Comparison of ENCODE assay signal across 1 cellular context in the genomic region with DNA sequence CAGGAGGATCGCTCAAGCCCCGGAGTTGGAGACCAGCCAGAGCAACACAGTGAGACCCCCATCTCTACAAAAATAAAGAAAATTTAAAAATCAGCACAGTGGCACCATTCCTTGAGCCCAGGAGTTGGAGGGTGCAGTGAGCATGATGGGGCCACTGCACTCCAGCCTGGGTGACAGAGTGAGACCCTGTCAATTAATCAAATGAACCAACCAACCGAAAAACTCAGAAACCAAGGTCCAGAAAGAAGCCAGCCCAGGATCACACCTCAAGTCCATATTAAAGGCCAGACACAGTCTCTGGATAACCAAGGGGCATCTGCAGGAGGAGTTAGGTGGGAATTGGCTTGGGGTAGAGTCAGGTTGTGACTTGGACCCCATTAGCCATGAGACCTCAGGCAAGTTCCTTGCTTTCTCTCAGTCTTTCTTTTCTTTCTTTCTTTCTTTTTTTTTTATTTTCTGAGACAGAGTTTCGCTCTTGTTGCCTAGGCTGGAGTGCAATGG.
TF ChIP-seq lines count a peak whose summit lies in the region.

No MANE protein-coding gene starts in this region.

TF ChIP-seq in GM12878, 131 proteins besides CTCF, POLR2A, EP300 and RAD21:
- TF ChIP-seq EED (IDR thresholded peaks at IDR 0.05; ENCODE audit: low read depth), result no peak
- no peak for TF ChIP-seq EGR1 (IDR thresholded peaks at IDR 0.05; ENCODE audit: borderline replicate concordance in 1 of 2, low read depth in 2 of 2, low read length in 2 of 2)
- TF ChIP-seq GABPA (IDR thresholded peaks at IDR 0.05; ENCODE audit: low read depth), result no peak
- no peak for TF ChIP-seq SREBF2 (IDR thresholded peaks at IDR 0.05; ENCODE audit: low read length)
- TF ChIP-seq, protein P1, sequence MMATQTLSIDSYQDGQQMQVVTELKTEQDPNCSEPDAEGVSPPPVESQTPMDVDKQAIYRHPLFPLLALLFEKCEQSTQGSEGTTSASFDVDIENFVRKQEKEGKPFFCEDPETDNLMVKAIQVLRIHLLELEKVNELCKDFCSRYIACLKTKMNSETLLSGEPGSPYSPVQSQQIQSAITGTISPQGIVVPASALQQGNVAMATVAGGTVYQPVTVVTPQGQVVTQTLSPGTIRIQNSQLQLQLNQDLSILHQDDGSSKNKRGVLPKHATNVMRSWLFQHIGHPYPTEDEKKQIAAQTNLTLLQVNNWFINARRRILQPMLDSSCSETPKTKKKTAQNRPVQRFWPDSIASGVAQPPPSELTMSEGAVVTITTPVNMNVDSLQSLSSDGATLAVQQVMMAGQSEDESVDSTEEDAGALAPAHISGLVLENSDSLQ (IDR thresholded peaks at IDR 0.05), result peak; percentile 24; the same call in 1 of the 2 replicates
- TF ChIP-seq SIX5 (IDR thresholded peaks at IDR 0.05; ENCODE audit: low read depth, low read length, severe bottlenecking), result no peak
